19 cellular contexts compared by ENCODE assay signal in the genomic region with DNA sequence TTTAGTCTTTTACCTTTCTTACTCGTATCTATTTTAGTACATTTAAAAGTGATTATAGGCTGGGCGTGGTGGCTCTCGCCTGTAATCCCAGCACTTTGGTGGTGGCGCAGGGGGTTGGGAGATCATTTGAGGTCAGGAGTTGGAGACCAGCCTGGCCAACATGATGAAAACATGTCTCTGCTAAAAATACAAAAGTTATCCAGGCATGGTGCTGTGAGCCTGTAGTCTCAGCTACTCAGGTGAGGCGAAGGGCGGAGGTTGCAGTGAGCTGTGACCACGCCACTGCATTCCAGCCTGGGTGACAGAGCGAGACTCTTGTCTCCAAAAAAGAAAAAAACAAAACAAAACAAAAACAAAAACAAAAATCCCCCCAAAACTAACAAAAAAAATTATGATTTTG. TPM values are rescaled to one million over a fixed set of nuclear protein-coding genes. Genes with fewer than 3 reads are reported as not detected.
A peak's percentile ranks its signal among the peaks of the same experiment; 100 is the strongest.
DNase-seq lines count a peak whose midpoint lies in the region; ATAC-seq and FAIRE-seq lines count a peak whose summit lies in the region.
"Had no signal": no experiment of that assay in that cellular context is flagged by ENCODE, and none has a peak within 500 bp of the region (broad histone marks: within the 10 kb centered on the region; RNA-seq: fewer than 3 reads in every experiment).

No MANE protein-coding gene starts in this region.

- no peaks in the 10 kb centered on the region for H3K27me3 Mint-ChIP-seq in activated T-cell treated with anti-CD3 and anti-CD28 coated beads, Interleukin-2, amount 50 U/mL, for 72 hours (ENCODE audit: low read depth)

- in situ Hi-C loops in Caki2 (cut with HindIII; ENCODE audit: low pct_unique_long_range_greater_than_20kb, low sequenced_read_pairs), result no loop called here

- no peak for ATAC-seq in activated T-cell treated with anti-CD3 and anti-CD28 coated beads, Interleukin-2, amount 50 U/mL, for 72 hours (replicated peaks in 1 of 2)
- ATAC-seq: A549 had no signal

- no peak for DNase-seq in activated T-cell treated with anti-CD3 and anti-CD28 coated beads, Interleukin-2, amount 50 U/mL, for 72 hours
- no peak for DNase-seq in activated T-cell treated with anti-CD3 and anti-CD28 coated beads, Interleukin-2, amount 50 U/mL, for 48 hours
- DNase-seq in Caki2 (ENCODE audit: low read depth) (peak; percentile 38), kidney tubule cell (ENCODE audit: low spot score) (peak; percentile 76), renal cortical epithelial cell (ENCODE audit: low read depth) (peak; percentile 55), urothelium cell line (ENCODE audit: low spot score) (no peak), DMS53 (lab: John Stamatoyannopoulos, UW) (no peak)
- DNase-seq in stimulated activated CD4-positive, alpha-beta T cell treated with anti-CD3 and anti-CD28 coated beads, Interleukin-1b, Interleukin-23, amount 100 ng/mL, for 48 hours, result no peak
- DNase-seq: HFFc6; KG1; NCI-H1048; NCI-H146; NCI-H2081 treated with DMSO at 0.1 percent for 48 hours; NCI-H2227 treated with DMSO at 0.1 percent for 48 hours; NCI-H526; NK-92 treated with Interleukin-12 subunit alpha and Interleukin-12 subunit beta, amount 100 ng/mL, for 24 hours had no signal

- no peak for FAIRE-seq in urothelium cell line (lab: Jason Lieb, UNC)
- FAIRE-seq: A549, H1 had no signal

- H3K27ac Mint-ChIP-seq in activated T-cell treated with anti-CD3 and anti-CD28 coated beads, Interleukin-2, amount 50 U/mL, for 72 hours, result peak overlapping the region; percentile 5
- H3K27ac Mint-ChIP-seq: CD14-positive monocyte, HFFc6 had no signal

- no peak overlapping the region for H3K4me3 Mint-ChIP-seq in activated T-cell treated with anti-CD3 and anti-CD28 coated beads, Interleukin-2, amount 50 U/mL, for 72 hours
- H3K4me3 Mint-ChIP-seq: CD14-positive monocyte, HFFc6 had no signal

- H3K4me1 Mint-ChIP-seq in activated T-cell treated with anti-CD3 and anti-CD28 coated beads, Interleukin-2, amount 50 U/mL, for 72 hours (ENCODE audit: low read depth), result peaks cover 91% of the 10 kb centered on the region

- H3K9me3 Mint-ChIP-seq in activated T-cell treated with anti-CD3 and anti-CD28 coated beads, Interleukin-2, amount 50 U/mL, for 72 hours, result no peaks in the 10 kb centered on the region
- H3K9me3 Mint-ChIP-seq: CD14-positive monocyte, HFFc6 had no signal

- peaks cover 0 to 10% of the 10 kb centered on the region in 2 donors for H3K36me3 Mint-ChIP-seq in activated T-cell treated with anti-CD3 and anti-CD28 coated beads, Interleukin-2, amount 50 U/mL, for 72 hours (ENCODE audit: insufficient read depth in 2 of 2)
- H3K36me3 Mint-ChIP-seq: CD14-positive monocyte had no signal

RNA-seq across cellular contexts. Expression of a gene that starts 12.2 kb away (rescaled TPM):
- 10 to 100 TPM; 42.9 to 49.2 TPM for total RNA-seq in activated T-cell treated with anti-CD3 and anti-CD28 coated beads, Interleukin-2, amount 50 U/mL, for 72 hours
- 9.8 and 10.8 TPM in 2 replicates for total RNA-seq in Caki2 (2014; rRNA removed; shearing (Covaris generic); ENCODE audit: low replicate concordance)
- 5.2 and 23.9 TPM in 2 replicates for total RNA-seq in renal cortical epithelial cell
- total RNA-seq: HFFc6 had no signal

Comparison
In these comparisons a context has a peak if more than half of its experiments do, and no peak if none do; other contexts are left out.
1. DNase-seq: peak in Caki2 (single experiment), kidney tubule cell (single experiment) and renal cortical epithelial cell (single experiment); none in activated T-cell treated with anti-CD3 and anti-CD28 coated beads, Interleukin-2, amount 50 U/mL, for 72 hours (0 of 2), activated T-cell treated with anti-CD3 and anti-CD28 coated beads, Interleukin-2, amount 50 U/mL, for 48 hours (0 of 2), stimulated activated CD4-positive, alpha-beta T cell treated with anti-CD3 and anti-CD28 coated beads, Interleukin-1b, Interleukin-23, amount 100 ng/mL, for 48 hours (single experiment), urothelium cell line (single experiment) and DMS53 (single experiment).